In the genomic region with DNA sequence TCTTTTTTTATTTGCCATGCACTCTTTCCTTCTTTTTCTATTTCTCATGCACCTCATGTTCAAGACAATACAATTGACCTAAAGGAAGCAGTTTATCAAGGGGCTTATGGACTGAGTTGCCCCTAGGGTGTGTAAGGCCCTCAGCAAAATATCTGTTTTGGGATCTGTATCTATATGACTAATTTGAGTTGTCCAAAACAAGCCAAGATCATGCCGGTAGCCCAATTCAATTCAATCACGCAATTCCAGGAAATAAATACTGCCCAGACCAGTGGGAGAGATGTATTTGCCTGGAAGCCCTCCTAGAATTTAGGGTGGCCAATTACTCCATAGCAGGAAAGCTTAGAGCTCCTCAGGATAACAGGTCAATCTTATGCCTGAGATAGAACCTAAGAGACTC, we compare ENCODE assay signal across 1 cellular context.
TF ChIP-seq lines count a peak whose summit lies in the region.

No MANE protein-coding gene starts in this region.

TF ChIP-seq in GM23338, 12 proteins besides CTCF, POLR2A, EP300 and RAD21 (continued from another document):
- TF ChIP-seq, protein P1, sequence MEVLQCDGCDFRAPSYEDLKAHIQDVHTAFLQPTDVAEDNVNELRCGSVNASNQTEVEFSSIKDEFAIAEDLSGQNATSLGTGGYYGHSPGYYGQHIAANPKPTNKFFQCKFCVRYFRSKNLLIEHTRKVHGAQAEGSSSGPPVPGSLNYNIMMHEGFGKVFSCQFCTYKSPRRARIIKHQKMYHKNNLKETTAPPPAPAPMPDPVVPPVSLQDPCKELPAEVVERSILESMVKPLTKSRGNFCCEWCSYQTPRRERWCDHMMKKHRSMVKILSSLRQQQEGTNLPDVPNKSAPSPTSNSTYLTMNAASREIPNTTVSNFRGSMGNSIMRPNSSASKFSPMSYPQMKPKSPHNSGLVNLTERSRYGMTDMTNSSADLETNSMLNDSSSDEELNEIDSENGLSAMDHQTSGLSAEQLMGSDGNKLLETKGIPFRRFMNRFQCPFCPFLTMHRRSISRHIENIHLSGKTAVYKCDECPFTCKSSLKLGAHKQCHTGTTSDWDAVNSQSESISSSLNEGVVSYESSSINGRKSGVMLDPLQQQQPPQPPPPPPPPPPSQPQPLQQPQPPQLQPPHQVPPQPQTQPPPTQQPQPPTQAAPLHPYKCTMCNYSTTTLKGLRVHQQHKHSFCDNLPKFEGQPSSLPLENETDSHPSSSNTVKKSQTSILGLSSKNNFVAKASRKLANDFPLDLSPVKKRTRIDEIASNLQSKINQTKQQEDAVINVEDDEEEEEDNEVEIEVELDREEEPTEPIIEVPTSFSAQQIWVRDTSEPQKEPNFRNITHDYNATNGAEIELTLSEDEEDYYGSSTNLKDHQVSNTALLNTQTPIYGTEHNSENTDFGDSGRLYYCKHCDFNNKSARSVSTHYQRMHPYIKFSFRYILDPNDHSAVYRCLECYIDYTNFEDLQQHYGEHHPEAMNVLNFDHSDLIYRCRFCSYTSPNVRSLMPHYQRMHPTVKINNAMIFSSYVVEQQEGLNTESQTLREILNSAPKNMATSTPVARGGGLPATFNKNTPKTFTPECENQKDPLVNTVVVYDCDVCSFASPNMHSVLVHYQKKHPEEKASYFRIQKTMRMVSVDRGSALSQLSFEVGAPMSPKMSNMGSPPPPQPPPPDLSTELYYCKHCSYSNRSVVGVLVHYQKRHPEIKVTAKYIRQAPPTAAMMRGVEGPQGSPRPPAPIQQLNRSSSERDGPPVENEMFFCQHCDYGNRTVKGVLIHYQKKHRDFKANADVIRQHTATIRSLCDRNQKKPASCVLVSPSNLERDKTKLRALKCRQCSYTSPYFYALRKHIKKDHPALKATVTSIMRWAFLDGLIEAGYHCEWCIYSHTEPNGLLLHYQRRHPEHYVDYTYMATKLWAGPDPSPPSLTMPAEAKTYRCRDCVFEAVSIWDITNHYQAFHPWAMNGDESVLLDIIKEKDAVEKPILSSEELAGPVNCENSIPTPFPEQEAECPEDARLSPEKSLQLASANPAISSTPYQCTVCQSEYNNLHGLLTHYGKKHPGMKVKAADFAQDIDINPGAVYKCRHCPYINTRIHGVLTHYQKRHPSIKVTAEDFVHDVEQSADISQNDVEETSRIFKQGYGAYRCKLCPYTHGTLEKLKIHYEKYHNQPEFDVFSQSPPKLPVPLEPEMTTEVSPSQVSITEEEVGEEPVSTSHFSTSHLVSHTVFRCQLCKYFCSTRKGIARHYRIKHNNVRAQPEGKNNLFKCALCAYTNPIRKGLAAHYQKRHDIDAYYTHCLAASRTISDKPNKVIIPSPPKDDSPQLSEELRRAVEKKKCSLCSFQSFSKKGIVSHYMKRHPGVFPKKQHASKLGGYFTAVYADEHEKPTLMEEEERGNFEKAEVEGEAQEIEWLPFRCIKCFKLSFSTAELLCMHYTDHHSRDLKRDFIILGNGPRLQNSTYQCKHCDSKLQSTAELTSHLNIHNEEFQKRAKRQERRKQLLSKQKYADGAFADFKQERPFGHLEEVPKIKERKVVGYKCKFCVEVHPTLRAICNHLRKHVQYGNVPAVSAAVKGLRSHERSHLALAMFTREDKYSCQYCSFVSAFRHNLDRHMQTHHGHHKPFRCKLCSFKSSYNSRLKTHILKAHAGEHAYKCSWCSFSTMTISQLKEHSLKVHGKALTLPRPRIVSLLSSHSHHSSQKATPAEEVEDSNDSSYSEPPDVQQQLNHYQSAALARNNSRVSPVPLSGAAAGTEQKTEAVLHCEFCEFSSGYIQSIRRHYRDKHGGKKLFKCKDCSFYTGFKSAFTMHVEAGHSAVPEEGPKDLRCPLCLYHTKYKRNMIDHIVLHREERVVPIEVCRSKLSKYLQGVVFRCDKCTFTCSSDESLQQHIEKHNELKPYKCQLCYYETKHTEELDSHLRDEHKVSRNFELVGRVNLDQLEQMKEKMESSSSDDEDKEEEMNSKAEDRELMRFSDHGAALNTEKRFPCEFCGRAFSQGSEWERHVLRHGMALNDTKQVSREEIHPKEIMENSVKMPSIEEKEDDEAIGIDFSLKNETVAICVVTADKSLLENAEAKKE (CRISPR knock-in tag; IDR thresholded peaks at IDR 0.05), result no peak
TF ChIP-seq in GM23338: peak in this region for 0.
